ENCODE assay signal across 15 cellular contexts in genomic region chr1:51063121-51063520, GRCh38. TPM values are rescaled to one million over a fixed set of nuclear protein-coding genes. Genes with fewer than 3 reads are reported as not detected.
DNase-seq lines count a peak whose midpoint lies in the region; ATAC-seq and TF ChIP-seq lines count a peak whose summit lies in the region.
"Had no signal": no experiment of that assay in that cellular context is flagged by ENCODE, and none has a peak within 500 bp of the region (broad histone marks: within the 10 kb centered on the region; RNA-seq: fewer than 3 reads in every experiment).

No MANE protein-coding gene starts in this region.

- no peak overlapping the region for H3K27ac Mint-ChIP-seq in stimulated activated effector memory CD8-positive, alpha-beta T cell treated with anti-CD3 and anti-CD28 coated beads, Interleukin-12 subunit alpha, Interleukin-12 subunit beta, amount 100 ng/mL, for 72 hours
- H3K27ac Mint-ChIP-seq in activated naive CD8-positive, alpha-beta T cell treated with anti-CD3 and anti-CD28 coated beads for 36 hours: no peak overlapping the region
- H3K27ac Mint-ChIP-seq: progenitor cell of endocrine pancreas had no signal

- H3K36me3 ChIP-seq in skeletal muscle satellite cell (ENCODE audit: insufficient read depth, low read length) (no peaks in the 10 kb centered on the region), mucosa of descending colon (ENCODE audit: low read depth) (no peaks in the 10 kb centered on the region)
- H3K36me3 ChIP-seq in effector memory CD4-positive, alpha-beta T cell (ENCODE audit: control insufficient read depth, insufficient read depth, low read length): no peaks in the 10 kb centered on the region
- H3K36me3 ChIP-seq: adrenal gland, HAP-1 had no signal

- H3K27me3 Mint-ChIP-seq in activated naive CD8-positive, alpha-beta T cell treated with anti-CD3 and anti-CD28 coated beads for 36 hours: peaks cover 14% of the 10 kb centered on the region

- H3K4me3 Mint-ChIP-seq in stimulated activated effector memory CD8-positive, alpha-beta T cell treated with anti-CD3 and anti-CD28 coated beads, Interleukin-12 subunit alpha, Interleukin-12 subunit beta, amount 100 ng/mL, for 72 hours: no peak overlapping the region
- no peak overlapping the region for H3K4me3 Mint-ChIP-seq in activated naive CD8-positive, alpha-beta T cell treated with anti-CD3 and anti-CD28 coated beads for 36 hours

- no peak for TF ChIP-seq CTCF in fibroblast of pulmonary artery (IDR thresholded peaks at IDR 0.05; ENCODE audit: low read length, missing control alignments)
- no peak for TF ChIP-seq CTCF in mucosa of descending colon (IDR thresholded peaks at IDR 0.05)

- no peak overlapping the region for H3K4me3 ChIP-seq in fibroblast of pulmonary artery (replicated peaks; ENCODE audit: low read depth, low read length)
- no peak overlapping the region for H3K4me3 ChIP-seq in skeletal muscle satellite cell (ENCODE audit: low read length)
- no peak overlapping the region for H3K4me3 ChIP-seq in effector memory CD4-positive, alpha-beta T cell (ENCODE audit: insufficient read depth, low read depth, low read length, poor library complexity, severe bottlenecking)
- H3K4me3 ChIP-seq in mucosa of descending colon: no peak overlapping the region
- H3K4me3 ChIP-seq: adrenal gland, HAP-1, tibial artery had no signal

- H3K4me1 ChIP-seq in skeletal muscle satellite cell (ENCODE audit: control insufficient read depth, insufficient read depth, low read length) (peaks cover 27% of the 10 kb centered on the region), mucosa of descending colon (ENCODE audit: low read depth) (no peaks in the 10 kb centered on the region)
- H3K4me1 ChIP-seq in effector memory CD4-positive, alpha-beta T cell (ENCODE audit: control insufficient read depth, insufficient read depth, low read length, poor library complexity, severe bottlenecking): no peaks in the 10 kb centered on the region
- H3K4me1 ChIP-seq: adrenal gland, tibial artery had no signal

- H3K9ac ChIP-seq in skeletal muscle satellite cell (ENCODE audit: low read depth, low read length): peak overlapping the region; percentile 43

- no peak overlapping the region for H3K27ac ChIP-seq in effector memory CD4-positive, alpha-beta T cell (ENCODE audit: insufficient read depth, low read length, poor library complexity, severe bottlenecking)
- H3K27ac ChIP-seq: adrenal gland, tibial artery had no signal

- no peaks in the 10 kb centered on the region for H3K36me3 Mint-ChIP-seq in stimulated activated effector memory CD8-positive, alpha-beta T cell treated with anti-CD3 and anti-CD28 coated beads, Interleukin-12 subunit alpha, Interleukin-12 subunit beta, amount 100 ng/mL, for 72 hours
- no peaks in the 10 kb centered on the region for H3K36me3 Mint-ChIP-seq in activated naive CD8-positive, alpha-beta T cell treated with anti-CD3 and anti-CD28 coated beads for 36 hours

- H3K4me2 ChIP-seq in skeletal muscle satellite cell (ENCODE audit: low read length): peak overlapping the region; percentile 37

- intact Hi-C loops in mucosa of descending colon (cut with DNase I, micrococcal nuclease): no loop called here

- H3K9me3 ChIP-seq in skeletal muscle satellite cell (replicated peaks; ENCODE audit: low read length) (no peaks in the 10 kb centered on the region), mucosa of descending colon (no peaks in the 10 kb centered on the region)
- H3K9me3 ChIP-seq in effector memory CD4-positive, alpha-beta T cell (ENCODE audit: control insufficient read depth, low read length): no peaks in the 10 kb centered on the region
- H3K9me3 ChIP-seq: adrenal gland, HAP-1 had no signal

- no peaks in the 10 kb centered on the region for H3K4me1 Mint-ChIP-seq in stimulated activated effector memory CD8-positive, alpha-beta T cell treated with anti-CD3 and anti-CD28 coated beads, Interleukin-12 subunit alpha, Interleukin-12 subunit beta, amount 100 ng/mL, for 72 hours
- no peaks in the 10 kb centered on the region for H3K4me1 Mint-ChIP-seq in activated naive CD8-positive, alpha-beta T cell treated with anti-CD3 and anti-CD28 coated beads for 36 hours

- peak; percentile 89 for DNase-seq in HCEC 1CT
- DNase-seq in fibroblast of pulmonary artery (ENCODE audit: low read depth): peak; percentile 92
- no peak for DNase-seq in stimulated activated effector memory CD8-positive, alpha-beta T cell treated with anti-CD3 and anti-CD28 coated beads, Interleukin-12 subunit alpha, Interleukin-12 subunit beta, amount 100 ng/mL, for 72 hours (ENCODE audit: low spot score in 2 of 2)
- no peak for DNase-seq in activated naive CD8-positive, alpha-beta T cell treated with anti-CD3 and anti-CD28 coated beads for 36 hours
- no peak for DNase-seq in effector memory CD4-positive, alpha-beta T cell
- no peak for DNase-seq in mucosa of descending colon
- DNase-seq: activated CD8-positive, alpha-beta memory T cell treated with anti-CD3 and anti-CD28 coated beads for 24 hours; adrenal gland; NCI-H69; tibial artery had no signal

- H3K27me3 ChIP-seq in skeletal muscle satellite cell (ENCODE audit: control insufficient read depth, insufficient read depth, low read length): no peaks in the 10 kb centered on the region
- no peaks in the 10 kb centered on the region for H3K27me3 ChIP-seq in effector memory CD4-positive, alpha-beta T cell (replicated peaks; ENCODE audit: control insufficient read depth, insufficient read depth, low read length, poor library complexity, severe bottlenecking)
- H3K27me3 ChIP-seq: adrenal gland, tibial artery had no signal

- no peaks in the 10 kb centered on the region for H3K9me3 Mint-ChIP-seq in stimulated activated effector memory CD8-positive, alpha-beta T cell treated with anti-CD3 and anti-CD28 coated beads, Interleukin-12 subunit alpha, Interleukin-12 subunit beta, amount 100 ng/mL, for 72 hours
- peaks cover 5% of the 10 kb centered on the region for H3K9me3 Mint-ChIP-seq in activated naive CD8-positive, alpha-beta T cell treated with anti-CD3 and anti-CD28 coated beads for 36 hours

- ATAC-seq in SK-N-SH treated with all-trans-retinoic acid at 6 μM for 48 hours (peak; percentile 90), mucosa of descending colon (no peak)
- no peak for ATAC-seq in stimulated activated effector memory CD8-positive, alpha-beta T cell treated with anti-CD3 and anti-CD28 coated beads, Interleukin-12 subunit alpha, Interleukin-12 subunit beta, amount 100 ng/mL, for 72 hours

TF ChIP-seq in SK-N-SH treated with all-trans-retinoic acid at 6 μM for 48 hours, 23 proteins besides CTCF, POLR2A, EP300 and RAD21:
- TF ChIP-seq ISL1 (CRISPR knock-in tag; IDR thresholded peaks at IDR 0.05) (0 out of 2 replicates have a peak, but pooled peaks have one; percentile 45), PATZ1 (CRISPR knock-in tag; IDR thresholded peaks at IDR 0.05; ENCODE audit: borderline replicate concordance) (no peak)

RNA-seq across cellular contexts. Expression of gene C1orf185, which starts 38.9 kb away (rescaled TPM):
- total RNA-seq in skeletal muscle satellite cell (2012; rRNA removed): not detected in 2 replicates
- total RNA-seq in activated naive CD8-positive, alpha-beta T cell treated with anti-CD3 and anti-CD28 coated beads for 36 hours: not detected
- not detected for total RNA-seq in mucosa of descending colon
- total RNA-seq: adrenal gland, liver, progenitor cell of endocrine pancreas had no signal

Comparison
In these comparisons a context has a peak if more than half of its experiments do, and no peak if none do; other contexts are left out.
1. DNase-seq: peak in HCEC 1CT (single experiment) and fibroblast of pulmonary artery (single experiment); none in stimulated activated effector memory CD8-positive, alpha-beta T cell treated with anti-CD3 and anti-CD28 coated beads, Interleukin-12 subunit alpha, Interleukin-12 subunit beta, amount 100 ng/mL, for 72 hours (0 of 2), activated naive CD8-positive, alpha-beta T cell treated with anti-CD3 and anti-CD28 coated beads for 36 hours (single experiment), effector memory CD4-positive, alpha-beta T cell (0 of 3) and mucosa of descending colon (0 of 3).